Comparison of ENCODE assay signal across 10 cellular contexts in genomic region chr5:150263801-150264621, GRCh38. TPM values are rescaled to one million over a fixed set of nuclear protein-coding genes. Genes with fewer than 3 reads are reported as not detected.
A peak's percentile ranks its signal among the peaks of the same experiment; 100 is the strongest.
DNase-seq lines count a peak whose midpoint lies in the region; ATAC-seq and TF ChIP-seq lines count a peak whose summit lies in the region.
"Had no signal": no experiment of that assay in that cellular context is flagged by ENCODE, and none has a peak within 500 bp of the region (broad histone marks: within the 10 kb centered on the region; RNA-seq: fewer than 3 reads in every experiment).

No MANE protein-coding gene starts in this region.

- intact Hi-C loops in gastrocnemius medialis (cut with DNase I; ENCODE audit: low total_unique reads), result no loop called here

- H3K4me1 ChIP-seq in HEK293 (ENCODE audit: control insufficient read depth, insufficient read depth, low read length) (no peaks in the 10 kb centered on the region), gastrocnemius medialis (peaks cover 11 to 15% of the 10 kb centered on the region in 2 donors), suprapubic skin (no peaks in the 10 kb centered on the region)

- WGBS in suprapubic skin, result 37% methylated on average over 10 of the region's 11 CpGs

- in situ Hi-C loops in gastrocnemius medialis (cut with MboI; ENCODE audit: low sequenced_read_pairs in 4 of 4), result no loop called here

- TF ChIP-seq POLR2A in gastrocnemius medialis (IDR thresholded peaks at IDR 0.05) (no peak), suprapubic skin (IDR thresholded peaks at IDR 0.05) (no peak)

- CTCF ChIA-PET in HEK293 (lab: Yijun Ruan, JAX), result interaction anchor here (0.6 kb wide), 1 partner anchor 273 kb away, joined by 3 read pairs; no protein-coding TSS in a partner anchor

- H3K27ac ChIP-seq in HEK293 (ENCODE audit: extremely low read depth, low read depth, low read length) (no peak overlapping the region), gastrocnemius medialis (peak overlapping the region; percentile 58 to 69 (median 62)), suprapubic skin (no peak overlapping the region)
- H3K27ac ChIP-seq: testis had no signal

- POLR2A ChIA-PET in HEK293 (lab: Yijun Ruan, JAX), result no interaction called here

- no peak for TF ChIP-seq CTCF in HEK293 (tag by site-specific recombination; IDR thresholded peaks at IDR 0.05)
- no peak for TF ChIP-seq CTCF in fibroblast of the aortic adventitia (IDR thresholded peaks at IDR 0.05; ENCODE audit: insufficient read depth, low read length)
- TF ChIP-seq CTCF in gastrocnemius medialis (IDR thresholded peaks at IDR 0.05 in 4 of 5, conservative IDR thresholded peaks at IDR 0.05 in 1 of 5), result no peak
- no peak for TF ChIP-seq CTCF in suprapubic skin (IDR thresholded peaks at IDR 0.05)

- H3K27me3 ChIP-seq in gastrocnemius medialis (no peaks in the 10 kb centered on the region), suprapubic skin (no peaks in the 10 kb centered on the region)
- H3K27me3 ChIP-seq: testis had no signal

- no peaks in the 10 kb centered on the region for H3K9me3 ChIP-seq in HEK293 (ENCODE audit: control insufficient read depth, insufficient read depth, low read depth, low read length)
- H3K9me3 ChIP-seq in gastrocnemius medialis, result no peaks in the 10 kb centered on the region
- no peaks in the 10 kb centered on the region for H3K9me3 ChIP-seq in suprapubic skin
- H3K9me3 ChIP-seq: testis had no signal

- no peak overlapping the region for H3K4me3 ChIP-seq in HEK293 (ENCODE audit: low read depth, low read length)
- no peak overlapping the region for H3K4me3 ChIP-seq in fibroblast of the aortic adventitia (ENCODE audit: low read depth, low read length)
- no peak overlapping the region for H3K4me3 ChIP-seq in gastrocnemius medialis
- H3K4me3 ChIP-seq in suprapubic skin, result no peak overlapping the region
- H3K4me3 ChIP-seq: testis had no signal

- DNase-seq in RPMI8226 (peak; percentile 49), fibroblast of the aortic adventitia (ENCODE audit: low read depth) (peak; percentile 84), gastrocnemius medialis (peak; percentile 79 to 86), NCI-H146 (lab: John Stamatoyannopoulos, UW) (no peak), suprapubic skin (ENCODE audit: low spot score in 2 of 2) (no peak)
- DNase-seq: activated B cell treated with CpG ODN at 0.5 μM for 24 hours, testis had no signal

- no peaks in the 10 kb centered on the region for H3K36me3 ChIP-seq in HEK293 (ENCODE audit: control insufficient read depth in 2 of 2, insufficient read depth in 1 of 2, low read length in 2 of 2)
- no peaks in the 10 kb centered on the region for H3K36me3 ChIP-seq in gastrocnemius medialis
- H3K36me3 ChIP-seq in suprapubic skin, result no peaks in the 10 kb centered on the region

- ATAC-seq in gastrocnemius medialis (peak; percentile 96 to 97), HG03439 (IDR thresholded peaks at IDR 0.05; ENCODE audit: unreplicated experiment) (no peak), GM21367 (IDR thresholded peaks at IDR 0.05; ENCODE audit: unreplicated experiment) (no peak)

- no peak for TF ChIP-seq EP300 in suprapubic skin (IDR thresholded peaks at IDR 0.05)

TF ChIP-seq in HEK293, 187 proteins besides CTCF, POLR2A, EP300 and RAD21:
- no peak for TF ChIP-seq BCL11A (tag by site-specific recombination; IDR thresholded peaks at IDR 0.05; ENCODE audit: low read depth)
- TF ChIP-seq GLIS1 (tag by site-specific recombination; IDR thresholded peaks at IDR 0.05), result no peak
- no peak for TF ChIP-seq GLIS2 (tag by site-specific recombination; IDR thresholded peaks at IDR 0.05)
- peak; percentile 38; the same call in 1 of the 2 replicates for TF ChIP-seq PRDM10 (tag by site-specific recombination; IDR thresholded peaks at IDR 0.05)
- no peak for TF ChIP-seq ZBTB17 (tag by site-specific recombination; IDR thresholded peaks at IDR 0.05)
- peak; percentile 48 for TF ChIP-seq ZNF600 (tag by site-specific recombination; IDR thresholded peaks at IDR 0.05)
- TF ChIP-seq ZNF366 (tag by site-specific recombination; conservative IDR thresholded peaks at IDR 0.05), result no peak

RNA-seq across cellular contexts. Expression of gene CAMK2A, which starts 25.6 kb away (rescaled TPM):
- total RNA-seq in fibroblast of the aortic adventitia (ENCODE audit: low replicate concordance) (0.09 TPM in 1 of 2 replicates, not detected in the other), gastrocnemius medialis (10 to 100 TPM; 32.0 to 78.1 (median 48.6) TPM), suprapubic skin (under 1 TPM in 2 of 4 donors, not detected in 2; 0.26 to 0.64 TPM)
- total RNA-seq: activated B cell treated with CpG ODN at 0.5 μM for 24 hours had no signal

RNA-seq across cellular contexts. Expression of gene ARSI, which starts 38.7 kb away (rescaled TPM):
- total RNA-seq in fibroblast of the aortic adventitia (ENCODE audit: low replicate concordance) (1.5 and 2.1 TPM in 2 replicates), gastrocnemius medialis (not detected), suprapubic skin (1 to 10 TPM; 2.7 to 5.4 (median 3.9) TPM)
- total RNA-seq: activated B cell treated with CpG ODN at 0.5 μM for 24 hours had no signal

Comparison
In these comparisons a context has a peak if more than half of its experiments do, and no peak if none do; other contexts are left out.
1. H3K27ac ChIP-seq: peak in gastrocnemius medialis (4 of 4); none in HEK293 (single experiment) and suprapubic skin (single experiment).
2. DNase-seq: peak in RPMI8226 (single experiment), fibroblast of the aortic adventitia (single experiment) and gastrocnemius medialis (2 of 2); none in NCI-H146 (single experiment) and suprapubic skin (0 of 2).
3. ATAC-seq: peak in gastrocnemius medialis (2 of 2); none in HG03439 (single experiment) and GM21367 (single experiment).
4. RNA of gene CAMK2A, which starts 25.6 kb away (total RNA-seq): 32.0 to 78.1 TPM in gastrocnemius medialis; 0.26 to 0.64 TPM in suprapubic skin and 0.09 TPM in fibroblast of the aortic adventitia; every median in the first group is over 10 times any median in the second.